ENCODE assay signal across 14 cellular contexts in genomic region chr15:99167640-99168039, GRCh38.
DNase-seq lines count a peak whose midpoint lies in the region; ATAC-seq, FAIRE-seq and TF ChIP-seq lines count a peak whose summit lies in the region.
"Had no signal": no experiment of that assay in that cellular context is flagged by ENCODE, and none has a peak within 500 bp of the region (broad histone marks: within the 10 kb centered on the region; RNA-seq: fewer than 3 reads in every experiment).

No MANE protein-coding gene starts in this region.

- H3K27ac ChIP-seq in left ventricle myocardium inferior (replicated peaks): peak overlapping the region; percentile 91
- H3K27ac ChIP-seq: suprapubic skin had no signal

- H3K4me3 ChIP-seq in left ventricle myocardium inferior: no peak overlapping the region
- H3K4me3 ChIP-seq: suprapubic skin had no signal

- H3K27ac Mint-ChIP-seq in naive B cell: peak overlapping the region in 1 of 6 donors; percentile 44
- H3K27ac Mint-ChIP-seq: activated CD8-positive, alpha-beta T cell treated with anti-CD3 and anti-CD28 coated beads, Interleukin-2, amount 10 ng/mL, durations not matched to agents 7 days and 5 days had no signal

- H3K9me3 Mint-ChIP-seq in naive B cell: no peaks in the 10 kb centered on the region

- H3K36me3 ChIP-seq in left ventricle myocardium inferior: peaks cover 47% of the 10 kb centered on the region

- H3K27me3 Mint-ChIP-seq in naive B cell: no peaks in the 10 kb centered on the region

- H3K4me3 Mint-ChIP-seq in naive B cell: no peak overlapping the region
- H3K4me3 Mint-ChIP-seq: activated CD8-positive, alpha-beta T cell treated with anti-CD3 and anti-CD28 coated beads, Interleukin-2, amount 10 ng/mL, durations not matched to agents 7 days and 5 days had no signal

- H3K9me3 ChIP-seq in left ventricle myocardium inferior (replicated peaks): no peaks in the 10 kb centered on the region
- H3K9me3 ChIP-seq: suprapubic skin had no signal

- TF ChIP-seq CTCF in left ventricle myocardium inferior (IDR thresholded peaks at IDR 0.05; ENCODE audit: borderline replicate concordance): no peak

- H3K4me1 Mint-ChIP-seq in naive B cell: peaks cover 13 to 29% (median 23%) of the 10 kb centered on the region in 3 donors

- no peaks in the 10 kb centered on the region for H3K36me3 Mint-ChIP-seq in naive B cell

- intact Hi-C loops in left ventricle myocardium inferior (cut with micrococcal nuclease) (no loop called here), left ventricle myocardium superior (cut with micrococcal nuclease) (no loop called here)

- no peak for TF ChIP-seq POLR2A in H54 (IDR thresholded peaks at IDR 0.05; ENCODE audit: low read depth, low read length)

- H3K4me1 ChIP-seq in left ventricle myocardium inferior: peaks cover 32% of the 10 kb centered on the region
- H3K4me1 ChIP-seq: suprapubic skin had no signal

- DNase-seq in left ventricle myocardium inferior: no peak
- no peak for DNase-seq in left ventricle myocardium superior
- DNase-seq in naive B cell: no peak
- DNase-seq in H54 (ENCODE audit: insufficient read length, low spot score): no peak
- DNase-seq in T1000 (lab: John Stamatoyannopoulos, UW): no peak
- DNase-seq in anterior cingulate cortex (lab: John Stamatoyannopoulos, UW): no peak
- DNase-seq: activated CD8-positive, alpha-beta T cell treated with anti-CD3 and anti-CD28 coated beads, Interleukin-2, amount 10 ng/mL, durations not matched to agents 7 days and 5 days; activated naive CD4-positive, alpha-beta T cell treated with Interleukin-2 at 50 U/mL for 16 hours; Calu3; NCI-H2227 treated with DMSO at 0.1 percent for 48 hours; right cardiac atrium had no signal

- ATAC-seq in left ventricle myocardium superior (no peak), HG03342 (IDR thresholded peaks at IDR 0.05; ENCODE audit: unreplicated experiment) (peak; percentile 65), naive B cell (ENCODE audit: low read depth in 2 of 2) (peak; percentile 51 to 73), HG03565 (IDR thresholded peaks at IDR 0.05; ENCODE audit: unreplicated experiment) (no peak)
- ATAC-seq: activated CD8-positive, alpha-beta T cell treated with anti-CD3 and anti-CD28 coated beads, Interleukin-2, amount 10 ng/mL, durations not matched to agents 7 days and 5 days; right cardiac atrium had no signal

- FAIRE-seq in H54 (lab: Jason Lieb, UNC): no peak

- H3K27me3 ChIP-seq in left ventricle myocardium inferior (ENCODE audit: low read depth): no peaks in the 10 kb centered on the region
- H3K27me3 ChIP-seq: suprapubic skin had no signal

Comparison
In these comparisons a context has a peak if more than half of its experiments do, and no peak if none do; other contexts are left out.
1. ATAC-seq: peak in HG03342 (single experiment) and naive B cell (2 of 2); none in left ventricle myocardium superior (single experiment) and HG03565 (single experiment).